In genomic region chr5:147742151-147742550, GRCh38 we compare ENCODE assay signal across 18 cellular contexts. TPM values are rescaled to one million over a fixed set of nuclear protein-coding genes. Genes with fewer than 3 reads are reported as not detected.
DNase-seq lines count a peak whose midpoint lies in the region; TF ChIP-seq lines count a peak whose summit lies in the region.
"Had no signal": no experiment of that assay in that cellular context is flagged by ENCODE, and none has a peak within 500 bp of the region (broad histone marks: within the 10 kb centered on the region; RNA-seq: fewer than 3 reads in every experiment).

No MANE protein-coding gene starts in this region.

- no peak for TF ChIP-seq POLR2A in stomach (IDR thresholded peaks at IDR 0.05)

- no peak overlapping the region for H3K27ac ChIP-seq in HEK293 (ENCODE audit: extremely low read depth, low read depth, low read length)
- H3K27ac ChIP-seq in SK-N-MC: peak overlapping the region; percentile 100
- H3K27ac ChIP-seq in stomach: no peak overlapping the region
- H3K27ac ChIP-seq: BLaER1, C4-2B had no signal

- DNase-seq in SK-N-MC (ENCODE audit: low read depth, low spot score) (no peak), stomach (no peak), DMS153 treated with DMSO at 0.1 percent for 48 hours (lab: John Stamatoyannopoulos, UW; ENCODE audit: unreplicated experiment) (no peak), DMS53 (lab: John Stamatoyannopoulos, UW) (no peak)
- DNase-seq: Caco-2; CD4-positive, CD25-positive, alpha-beta regulatory T cell; CD8-positive, alpha-beta T cell; DMS153; DMS79 treated with DMSO at 0.1 percent for 48 hours; GF-D8 had no signal

- H3K9ac ChIP-seq in SK-N-MC (ENCODE audit: insufficient read length): peak overlapping the region; percentile 71
- H3K9ac ChIP-seq: BLaER1 had no signal

- H3K4me3 ChIP-seq in HEK293 (ENCODE audit: low read depth, low read length) (no peak overlapping the region), SK-N-MC (peak overlapping the region; percentile 60), stomach (no peak overlapping the region)
- H3K4me3 ChIP-seq: BLaER1, GM23338, HAP-1 had no signal

- WGBS in stomach, 5 donors: 70 to 83% (median 75%) methylated on average over 4 of the region's 4 CpGs

- peaks cover 17% of the 10 kb centered on the region; the same call in 1 of the 2 replicates for H3K4me1 ChIP-seq in HEK293 (ENCODE audit: control insufficient read depth, insufficient read depth, low read length)
- peaks cover 0 to 22% (median 0%) of the 10 kb centered on the region in 4 donors for H3K4me1 ChIP-seq in stomach
- H3K4me1 ChIP-seq: BLaER1, HAP-1 had no signal

- H3K27me3 ChIP-seq in stomach: no peaks in the 10 kb centered on the region
- H3K27me3 ChIP-seq: BLaER1 had no signal

- peaks cover 31% of the 10 kb centered on the region for H3K4me1 Mint-ChIP-seq in nephron
- H3K4me1 Mint-ChIP-seq: B cell had no signal

- H3K9me3 Mint-ChIP-seq in nephron: no peaks in the 10 kb centered on the region
- H3K9me3 Mint-ChIP-seq: CD4-positive, CD25-positive, alpha-beta regulatory T cell; CD8-positive, alpha-beta T cell; GM23338 had no signal

- H3K27me3 Mint-ChIP-seq in nephron (ENCODE audit: low read depth): peaks cover 22% of the 10 kb centered on the region
- H3K27me3 Mint-ChIP-seq: B cell; CD4-positive, CD25-positive, alpha-beta regulatory T cell had no signal

- POLR2A ChIA-PET in HEK293 (lab: Yijun Ruan, JAX): no interaction called here

- H3K36me3 ChIP-seq in HEK293 (ENCODE audit: control insufficient read depth in 2 of 2, insufficient read depth in 1 of 2, low read length in 2 of 2): no peaks in the 10 kb centered on the region
- H3K36me3 ChIP-seq in SK-N-MC (ENCODE audit: insufficient read depth, low read length): no peaks in the 10 kb centered on the region; the same call in 1 of the 2 replicates
- no peaks in the 10 kb centered on the region for H3K36me3 ChIP-seq in stomach
- H3K36me3 ChIP-seq: BLaER1, HAP-1 had no signal

- H3K36me3 Mint-ChIP-seq in nephron (ENCODE audit: low read depth): no peaks in the 10 kb centered on the region
- H3K36me3 Mint-ChIP-seq: CD4-positive, CD25-positive, alpha-beta regulatory T cell; CD8-positive, alpha-beta T cell had no signal

- intact Hi-C loops in stomach (cut with DNase I; ENCODE audit: low total_unique reads): no loop called here

- no peak overlapping the region for H3K4me3 Mint-ChIP-seq in nephron
- H3K4me3 Mint-ChIP-seq: B cell; CD4-positive, CD25-positive, alpha-beta regulatory T cell; CD8-positive, alpha-beta T cell; GM23338 had no signal

- no peak for TF ChIP-seq EP300 in stomach (IDR thresholded peaks at IDR 0.05)

- CTCF ChIA-PET in HEK293 (lab: Yijun Ruan, JAX): interaction anchor here (0.6 to 1.0 kb wide), 2 partner anchors 80 to 103 kb away, joined by 3 to 4 read pairs; no protein-coding TSS in a partner anchor

- TF ChIP-seq CTCF in HEK293 (tag by site-specific recombination; IDR thresholded peaks at IDR 0.05) (no peak), nephron (IDR thresholded peaks at IDR 0.05; ENCODE audit: unreplicated experiment in 3 of 3) (no peak), stomach (IDR thresholded peaks at IDR 0.05) (no peak)

- H3K9me3 ChIP-seq in HEK293 (ENCODE audit: control insufficient read depth, insufficient read depth, low read depth, low read length): no peaks in the 10 kb centered on the region
- no peaks in the 10 kb centered on the region for H3K9me3 ChIP-seq in SK-N-MC (ENCODE audit: low read depth, low read length)
- H3K9me3 ChIP-seq in stomach: no peaks in the 10 kb centered on the region
- H3K9me3 ChIP-seq: Caco-2, HAP-1 had no signal

- H3K27ac Mint-ChIP-seq in nephron: peak overlapping the region in 2 of 3 experiments; percentile 3 to 98
- H3K27ac Mint-ChIP-seq: B cell; CD4-positive, CD25-positive, alpha-beta regulatory T cell; CD8-positive, alpha-beta T cell; GM23338 had no signal

TF ChIP-seq in HEK293, 187 proteins besides CTCF, POLR2A, EP300 and RAD21:
- TF ChIP-seq ZNF23 (tag by site-specific recombination; IDR thresholded peaks at IDR 0.05; ENCODE audit: borderline replicate concordance) (no peak), ZBTB44 (tag by site-specific recombination; IDR thresholded peaks at IDR 0.05) (peak; percentile 48; the same call in 1 of the 2 replicates)
- TF ChIP-seq, protein P1, sequence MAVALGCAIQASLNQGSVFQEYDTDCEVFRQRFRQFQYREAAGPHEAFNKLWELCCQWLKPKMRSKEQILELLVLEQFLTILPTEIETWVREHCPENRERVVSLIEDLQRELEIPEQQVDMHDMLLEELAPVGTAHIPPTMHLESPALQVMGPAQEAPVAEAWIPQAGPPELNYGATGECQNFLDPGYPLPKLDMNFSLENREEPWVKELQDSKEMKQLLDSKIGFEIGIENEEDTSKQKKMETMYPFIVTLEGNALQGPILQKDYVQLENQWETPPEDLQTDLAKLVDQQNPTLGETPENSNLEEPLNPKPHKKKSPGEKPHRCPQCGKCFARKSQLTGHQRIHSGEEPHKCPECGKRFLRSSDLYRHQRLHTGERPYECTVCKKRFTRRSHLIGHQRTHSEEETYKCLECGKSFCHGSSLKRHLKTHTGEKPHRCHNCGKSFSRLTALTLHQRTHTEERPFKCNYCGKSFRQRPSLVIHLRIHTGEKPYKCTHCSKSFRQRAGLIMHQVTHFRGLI (tag by site-specific recombination; IDR thresholded peaks at IDR 0.05): peak; percentile 16; the same call in 1 of the 2 replicates
- TF ChIP-seq, protein P2, sequence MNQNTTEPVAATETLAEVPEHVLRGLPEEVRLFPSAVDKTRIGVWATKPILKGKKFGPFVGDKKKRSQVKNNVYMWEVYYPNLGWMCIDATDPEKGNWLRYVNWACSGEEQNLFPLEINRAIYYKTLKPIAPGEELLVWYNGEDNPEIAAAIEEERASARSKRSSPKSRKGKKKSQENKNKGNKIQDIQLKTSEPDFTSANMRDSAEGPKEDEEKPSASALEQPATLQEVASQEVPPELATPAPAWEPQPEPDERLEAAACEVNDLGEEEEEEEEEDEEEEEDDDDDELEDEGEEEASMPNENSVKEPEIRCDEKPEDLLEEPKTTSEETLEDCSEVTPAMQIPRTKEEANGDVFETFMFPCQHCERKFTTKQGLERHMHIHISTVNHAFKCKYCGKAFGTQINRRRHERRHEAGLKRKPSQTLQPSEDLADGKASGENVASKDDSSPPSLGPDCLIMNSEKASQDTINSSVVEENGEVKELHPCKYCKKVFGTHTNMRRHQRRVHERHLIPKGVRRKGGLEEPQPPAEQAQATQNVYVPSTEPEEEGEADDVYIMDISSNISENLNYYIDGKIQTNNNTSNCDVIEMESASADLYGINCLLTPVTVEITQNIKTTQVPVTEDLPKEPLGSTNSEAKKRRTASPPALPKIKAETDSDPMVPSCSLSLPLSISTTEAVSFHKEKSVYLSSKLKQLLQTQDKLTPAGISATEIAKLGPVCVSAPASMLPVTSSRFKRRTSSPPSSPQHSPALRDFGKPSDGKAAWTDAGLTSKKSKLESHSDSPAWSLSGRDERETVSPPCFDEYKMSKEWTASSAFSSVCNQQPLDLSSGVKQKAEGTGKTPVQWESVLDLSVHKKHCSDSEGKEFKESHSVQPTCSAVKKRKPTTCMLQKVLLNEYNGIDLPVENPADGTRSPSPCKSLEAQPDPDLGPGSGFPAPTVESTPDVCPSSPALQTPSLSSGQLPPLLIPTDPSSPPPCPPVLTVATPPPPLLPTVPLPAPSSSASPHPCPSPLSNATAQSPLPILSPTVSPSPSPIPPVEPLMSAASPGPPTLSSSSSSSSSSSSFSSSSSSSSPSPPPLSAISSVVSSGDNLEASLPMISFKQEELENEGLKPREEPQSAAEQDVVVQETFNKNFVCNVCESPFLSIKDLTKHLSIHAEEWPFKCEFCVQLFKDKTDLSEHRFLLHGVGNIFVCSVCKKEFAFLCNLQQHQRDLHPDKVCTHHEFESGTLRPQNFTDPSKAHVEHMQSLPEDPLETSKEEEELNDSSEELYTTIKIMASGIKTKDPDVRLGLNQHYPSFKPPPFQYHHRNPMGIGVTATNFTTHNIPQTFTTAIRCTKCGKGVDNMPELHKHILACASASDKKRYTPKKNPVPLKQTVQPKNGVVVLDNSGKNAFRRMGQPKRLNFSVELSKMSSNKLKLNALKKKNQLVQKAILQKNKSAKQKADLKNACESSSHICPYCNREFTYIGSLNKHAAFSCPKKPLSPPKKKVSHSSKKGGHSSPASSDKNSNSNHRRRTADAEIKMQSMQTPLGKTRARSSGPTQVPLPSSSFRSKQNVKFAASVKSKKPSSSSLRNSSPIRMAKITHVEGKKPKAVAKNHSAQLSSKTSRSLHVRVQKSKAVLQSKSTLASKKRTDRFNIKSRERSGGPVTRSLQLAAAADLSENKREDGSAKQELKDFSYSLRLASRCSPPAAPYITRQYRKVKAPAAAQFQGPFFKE (tag by site-specific recombination; IDR thresholded peaks at IDR 0.05; ENCODE audit: borderline replicate concordance): no peak

RNA-seq across cellular contexts. Expression of gene JAKMIP2, which starts 40.4 kb away (rescaled TPM):
- total RNA-seq in stomach: 10 to 100 TPM in 1 of 5 donors, 1 to 10 TPM in 3, not detected in 1; 1.3 to 13.4 (median 2.8) TPM
- polyA plus RNA-seq in stomach: 1 to 10 TPM in 1 of 3 donors, under 1 TPM in 2; 0.13 to 2.6 (median 0.75) TPM
- total RNA-seq: G401 had no signal
